20 cellular contexts compared by ENCODE assay signal in the genomic region with DNA sequence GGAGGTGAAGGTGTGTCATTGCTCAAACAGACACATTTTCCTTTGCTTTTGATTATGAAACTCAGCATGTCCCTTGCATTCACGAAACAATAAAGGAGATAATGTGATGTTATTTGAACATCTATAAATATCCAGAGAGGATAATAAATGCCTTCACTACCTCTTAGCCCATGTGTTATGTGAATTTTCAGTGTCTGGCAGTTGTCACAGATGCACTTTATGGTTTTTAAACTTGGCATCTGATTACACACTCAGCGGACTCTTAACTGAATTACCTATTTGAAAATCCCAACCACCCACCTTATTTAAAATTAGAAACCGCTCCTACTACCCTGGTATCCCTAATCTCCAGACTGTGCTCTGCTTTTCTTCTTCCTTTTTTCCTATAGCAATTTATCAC.
"Had no signal": no experiment of that assay in that cellular context is flagged by ENCODE, and none has a peak within 500 bp of the region (broad histone marks: within the 10 kb centered on the region; RNA-seq: fewer than 3 reads in every experiment).

No MANE protein-coding gene starts in this region.

- H3K36me3 Mint-ChIP-seq: immature natural killer cell; stimulated activated effector memory CD8-positive, alpha-beta T cell treated with anti-CD3 and anti-CD28 coated beads, Interleukin-12 subunit alpha, Interleukin-12 subunit beta, amount 100 ng/mL, for 72 hours had no signal

- H3K27ac ChIP-seq: coronary artery, lower lobe of right lung, prostate gland, sigmoid colon, stomach, thyroid gland had no signal

- H3K9me3 Mint-ChIP-seq: nephron progenitor cell; stimulated activated effector memory CD8-positive, alpha-beta T cell treated with anti-CD3 and anti-CD28 coated beads, Interleukin-12 subunit alpha, Interleukin-12 subunit beta, amount 100 ng/mL, for 72 hours had no signal

- H3K36me3 ChIP-seq: lower lobe of right lung, prostate gland, sigmoid colon, stomach, thyroid gland had no signal

- H3K9me3 ChIP-seq: lower lobe of right lung, prostate gland, sigmoid colon, stomach, thyroid gland had no signal

- DNase-seq: dermis blood vessel endothelial cell; effector memory CD4-positive, alpha-beta T cell; immature natural killer cell; islet precursor cell; kidney glomerular epithelial cell; left ventricle myocardium superior; lower lobe of right lung; naive thymus-derived CD8-positive, alpha-beta T cell; nephron progenitor cell; nucleus accumbens; right cardiac atrium; sigmoid colon; stimulated activated CD4-positive, alpha-beta T cell treated with anti-CD3 and anti-CD28 coated beads, Interleukin-2, amount 100 ng/mL, for 24 hours; stimulated activated CD4-positive, alpha-beta T cell treated with anti-CD3 and anti-CD28 coated beads, Interleukin-4, amount 100 ng/mL, for 24 hours; stimulated activated naive CD4-positive, alpha-beta T cell treated with Interleukin-2 at 50 U/mL for 16 hours; stomach; thyroid gland had no signal

- H3K27me3 ChIP-seq: stomach, thyroid gland had no signal

- ATAC-seq: left ventricle myocardium superior; lower lobe of right lung; right cardiac atrium; stimulated activated effector memory CD8-positive, alpha-beta T cell treated with anti-CD3 and anti-CD28 coated beads, Interleukin-12 subunit alpha, Interleukin-12 subunit beta, amount 100 ng/mL, for 72 hours had no signal

- H3K27ac Mint-ChIP-seq: immature natural killer cell; naive thymus-derived CD8-positive, alpha-beta T cell; nephron progenitor cell; stimulated activated effector memory CD8-positive, alpha-beta T cell treated with anti-CD3 and anti-CD28 coated beads, Interleukin-12 subunit alpha, Interleukin-12 subunit beta, amount 100 ng/mL, for 72 hours had no signal

- H3K4me3 Mint-ChIP-seq: immature natural killer cell; naive thymus-derived CD8-positive, alpha-beta T cell; nephron progenitor cell; stimulated activated effector memory CD8-positive, alpha-beta T cell treated with anti-CD3 and anti-CD28 coated beads, Interleukin-12 subunit alpha, Interleukin-12 subunit beta, amount 100 ng/mL, for 72 hours had no signal

- H3K4me1 Mint-ChIP-seq: immature natural killer cell had no signal

- H3K4me3 ChIP-seq: coronary artery, lower lobe of right lung, prostate gland, sigmoid colon, stomach, thyroid gland had no signal

- H3K4me1 ChIP-seq: prostate gland, stomach, thyroid gland had no signal
